Comparison of ENCODE assay signal across 1 cellular context in genomic region chr6:85678000-85678601, GRCh38.
TF ChIP-seq lines count a peak whose summit lies in the region.

No MANE protein-coding gene starts in this region.

TF ChIP-seq in HepG2, 621 proteins besides CTCF, POLR2A, EP300 and RAD21 (continued from another document):
- 0 out of 2 replicates have a peak, but pooled peaks have one; percentile 47 for TF ChIP-seq ZUFSP (CRISPR knock-in tag; IDR thresholded peaks at IDR 0.05; ENCODE audit: borderline replicate concordance)
- TF ChIP-seq ZNF12 (CRISPR knock-in tag; IDR thresholded peaks at IDR 0.05): 0 out of 2 replicates have a peak, but pooled peaks have one; percentile 36
- TF ChIP-seq LBX2 (CRISPR knock-in tag; IDR thresholded peaks at IDR 0.05; ENCODE audit: borderline replicate concordance): peak; percentile 65; the same call in 1 of the 2 replicates
- no peak for TF ChIP-seq SP140L (CRISPR knock-in tag; IDR thresholded peaks at IDR 0.05; ENCODE audit: borderline replicate concordance)
- no peak for TF ChIP-seq HOMEZ (CRISPR knock-in tag; IDR thresholded peaks at IDR 0.05; ENCODE audit: low read depth)
- TF ChIP-seq BATF2 (CRISPR knock-in tag; IDR thresholded peaks at IDR 0.05): 0 out of 2 replicates have a peak, but pooled peaks have one; percentile 4
- TF ChIP-seq ZNF484 (CRISPR knock-in tag; IDR thresholded peaks at IDR 0.05; ENCODE audit: borderline replicate concordance, low read depth): 0 out of 2 replicates have a peak, but pooled peaks have one; percentile 65
- no peak for TF ChIP-seq ZNF747 (CRISPR knock-in tag; IDR thresholded peaks at IDR 0.05; ENCODE audit: borderline replicate concordance)
- no peak for TF ChIP-seq WIZ (CRISPR knock-in tag; IDR thresholded peaks at IDR 0.05)
- no peak for TF ChIP-seq PLRG1 (conservative IDR thresholded peaks at IDR 0.05)
- no peak for TF ChIP-seq PRDM15 (CRISPR knock-in tag; IDR thresholded peaks at IDR 0.05)
- TF ChIP-seq ZNF75D (CRISPR knock-in tag; IDR thresholded peaks at IDR 0.05; ENCODE audit: borderline replicate concordance): peak; percentile 87; the same call in 1 of the 2 replicates
- no peak for TF ChIP-seq CREB1 (IDR thresholded peaks at IDR 0.05)
- TF ChIP-seq CREB1 (CRISPR knock-in tag; IDR thresholded peaks at IDR 0.05): no peak
- TF ChIP-seq ZNF296 (CRISPR knock-in tag; conservative IDR thresholded peaks at IDR 0.05): peak; percentile 90; the same call in 1 of the 2 replicates
- TF ChIP-seq ZNF121 (CRISPR knock-in tag; IDR thresholded peaks at IDR 0.05): 0 out of 2 replicates have a peak, but pooled peaks have one; percentile 9
- TF ChIP-seq PAWR (CRISPR knock-in tag; IDR thresholded peaks at IDR 0.05; ENCODE audit: borderline replicate concordance): no peak
- TF ChIP-seq NFE2L2 (IDR thresholded peaks at IDR 0.05; ENCODE audit: low read length): no peak
- 0 out of 2 replicates have a peak, but pooled peaks have one; percentile 12 for TF ChIP-seq ZNF670 (CRISPR knock-in tag; IDR thresholded peaks at IDR 0.05; ENCODE audit: borderline replicate concordance)
- TF ChIP-seq HDAC1 (CRISPR knock-in tag; IDR thresholded peaks at IDR 0.05): no peak
- 0 out of 2 replicates have a peak, but pooled peaks have one; percentile 76 for TF ChIP-seq ZNF737 (CRISPR knock-in tag; IDR thresholded peaks at IDR 0.05; ENCODE audit: borderline replicate concordance)
- TF ChIP-seq ZNF333 (CRISPR knock-in tag; IDR thresholded peaks at IDR 0.05; ENCODE audit: borderline replicate concordance): no peak; the same call in 1 of the 2 replicates
- no peak for TF ChIP-seq HNF4G (IDR thresholded peaks at IDR 0.05; ENCODE audit: borderline replicate concordance, low read depth, low read length)
- TF ChIP-seq HNF4G (CRISPR knock-in tag; IDR thresholded peaks at IDR 0.05; ENCODE audit: borderline replicate concordance, low read depth): no peak
- TF ChIP-seq NR2F1 (CRISPR knock-in tag; IDR thresholded peaks at IDR 0.05): no peak
- TF ChIP-seq TGIF2 (CRISPR knock-in tag; IDR thresholded peaks at IDR 0.05): peak; percentile 1; the same call in 1 of the 2 replicates
- peak; percentile 52; the same call in 1 of the 2 replicates for TF ChIP-seq ZNF605 (CRISPR knock-in tag; IDR thresholded peaks at IDR 0.05)
- 0 out of 2 replicates have a peak, but pooled peaks have one; percentile 11 for TF ChIP-seq ZNF768 (CRISPR knock-in tag; IDR thresholded peaks at IDR 0.05)
- TF ChIP-seq ZXDC (CRISPR knock-in tag; IDR thresholded peaks at IDR 0.05): no peak
- TF ChIP-seq ZNF512B (CRISPR knock-in tag; IDR thresholded peaks at IDR 0.05; ENCODE audit: borderline replicate concordance): 0 out of 2 replicates have a peak, but pooled peaks have one; percentile 42
- peak; percentile 68; the same call in 1 of the 2 replicates for TF ChIP-seq PITX1 (CRISPR knock-in tag; IDR thresholded peaks at IDR 0.05)
- TF ChIP-seq HIVEP1 (CRISPR knock-in tag; IDR thresholded peaks at IDR 0.05): peak; percentile 22; the same call in 1 of the 2 replicates
- no peak for TF ChIP-seq JUNB (CRISPR knock-in tag; IDR thresholded peaks at IDR 0.05; ENCODE audit: borderline replicate concordance)
- peak; percentile 11; the same call in 1 of the 2 replicates for TF ChIP-seq GFI1 (CRISPR knock-in tag; IDR thresholded peaks at IDR 0.05; ENCODE audit: borderline replicate concordance)
- peak; percentile 1; the same call in 1 of the 2 replicates for TF ChIP-seq TMF1 (CRISPR knock-in tag; IDR thresholded peaks at IDR 0.05; ENCODE audit: low read depth)
- TF ChIP-seq AGO2 (optimal IDR thresholded peaks at IDR 0.05; ENCODE audit: low read depth, low read length): peak; percentile 84
- 0 out of 2 replicates have a peak, but pooled peaks have one; percentile 54 for TF ChIP-seq ZNF558 (CRISPR knock-in tag; IDR thresholded peaks at IDR 0.05; ENCODE audit: borderline replicate concordance)
- 0 out of 2 replicates have a peak, but pooled peaks have one; percentile 30 for TF ChIP-seq ZKSCAN5 (CRISPR knock-in tag; IDR thresholded peaks at IDR 0.05)
- 0 out of 2 replicates have a peak, but pooled peaks have one; percentile 73 for TF ChIP-seq CAMTA2 (CRISPR knock-in tag; IDR thresholded peaks at IDR 0.05; ENCODE audit: borderline replicate concordance)
- TF ChIP-seq E2F2 (CRISPR knock-in tag; IDR thresholded peaks at IDR 0.05; ENCODE audit: borderline replicate concordance): 0 out of 2 replicates have a peak, but pooled peaks have one; percentile 1
- 0 out of 2 replicates have a peak, but pooled peaks have one; percentile 11 for TF ChIP-seq ZNF562 (CRISPR knock-in tag; IDR thresholded peaks at IDR 0.05; ENCODE audit: borderline replicate concordance)
- TF ChIP-seq SSRP1 (CRISPR knock-in tag; IDR thresholded peaks at IDR 0.05): 0 out of 2 replicates have a peak, but pooled peaks have one; percentile 7
- peak; percentile 37; the same call in 1 of the 2 replicates for TF ChIP-seq ZBTB37 (CRISPR knock-in tag; IDR thresholded peaks at IDR 0.05)
